16 cellular contexts compared by ENCODE assay signal in the genomic region with DNA sequence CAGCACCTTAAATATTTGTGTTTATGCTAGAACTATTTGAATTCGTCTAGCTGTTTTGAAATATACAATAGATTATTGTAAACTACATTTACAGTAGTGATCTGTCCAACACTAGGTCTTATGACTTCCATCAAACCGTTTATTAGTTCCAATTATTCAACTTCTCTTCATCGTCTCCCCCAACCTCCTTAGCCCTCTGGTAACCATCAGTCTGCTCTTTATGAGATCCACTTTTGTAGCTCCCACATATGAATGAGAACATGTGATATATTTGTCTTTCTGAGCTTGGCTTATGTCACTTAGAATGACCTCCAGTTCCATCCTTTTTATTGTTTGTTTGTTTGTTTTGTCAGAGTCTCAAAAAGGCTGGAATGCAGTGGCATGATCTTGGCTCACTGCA. TPM values are rescaled to one million over a fixed set of nuclear protein-coding genes. Genes with fewer than 3 reads are reported as not detected.
DNase-seq lines count a peak whose midpoint lies in the region; ATAC-seq, FAIRE-seq and TF ChIP-seq lines count a peak whose summit lies in the region.
"Had no signal": no experiment of that assay in that cellular context is flagged by ENCODE, and none has a peak within 500 bp of the region (broad histone marks: within the 10 kb centered on the region; RNA-seq: fewer than 3 reads in every experiment).

No MANE protein-coding gene starts in this region.

- DNase-seq in EH (ENCODE audit: low read depth), result peak; percentile 7
- peak; percentile 78 for DNase-seq in SK-MEL-5 (ENCODE audit: low read depth, low spot score)
- DNase-seq in H1 (ENCODE audit: low read depth in 1 of 2, low spot score in 2 of 2), result no peak
- no peak for DNase-seq in stimulated activated naive B cell treated with anti-CD40 and anti-IgM and Interleukin-4, amounts not matched to agents 10 μg/mL and 1 μg/mL and 100 μg/mL, for 72 hours
- no peak for DNase-seq in foreskin keratinocyte
- no peak for DNase-seq in middle frontal gyrus (ENCODE audit: extremely low spot score, low spot score)
- no peak for DNase-seq in stimulated activated CD4-positive, alpha-beta T cell treated with anti-CD3 and anti-CD28 coated beads, Interleukin-12 subunit alpha, Interleukin-12 subunit beta, amount 100 ng/mL, for 4 hours
- DNase-seq: ACHN; BE2C; Caco-2; CD8-positive, alpha-beta T cell; DND-41; GF-D8; H7 had no signal

- H3K4me1 ChIP-seq in H1 (replicated peaks in 1 of 4; ENCODE audit: control insufficient read depth in 3 of 4, insufficient read depth in 4 of 4, low read length in 3 of 4) (peaks cover 8 to 26% (median 11%) of the 10 kb centered on the region in 4 experiments), foreskin keratinocyte (peaks cover 8% of the 10 kb centered on the region)
- H3K4me1 ChIP-seq: BE2C had no signal

- no peak overlapping the region for H2AFZ ChIP-seq in H1 (ENCODE audit: low read length)

- no peak overlapping the region for H2BK15ac ChIP-seq in H1 (ENCODE audit: low read length)

- no peak overlapping the region for H3K4ac ChIP-seq in H1 (replicated peaks; ENCODE audit: insufficient read length, low read depth, low read length)

- no peak for TF ChIP-seq POLR2A in H1 (IDR thresholded peaks at IDR 0.05; ENCODE audit: control extremely low read depth in 1 of 2, low read depth in 2 of 2, low read length in 2 of 2)

- no peak for FAIRE-seq in H1 (lab: Jason Lieb, UNC)

- no peak for TF ChIP-seq RAD21 in H1 (IDR thresholded peaks at IDR 0.05 in 1 of 2, conservative IDR thresholded peaks at IDR 0.05 in 1 of 2; ENCODE audit: low read depth in 2 of 2, low read length in 2 of 2)

- peaks cover 8 to 21% of the 10 kb centered on the region in 2 donors for H3K9me3 Mint-ChIP-seq in stimulated activated naive B cell treated with anti-CD40 and anti-IgM and Interleukin-4, amounts not matched to agents 10 μg/mL and 1 μg/mL and 100 μg/mL, for 72 hours

- no peak overlapping the region for H3K56ac ChIP-seq in H1 (replicated peaks; ENCODE audit: insufficient read length, low read depth, low read length)

- in situ Hi-C loops in SK-MEL-5 (cut with HindIII; ENCODE audit: low pct_unique_long_range_greater_than_20kb, low sequenced_read_pairs), result no loop called here

- H3K23ac ChIP-seq in H1 (ENCODE audit: insufficient read length), result no peak overlapping the region

- peak overlapping the region; percentile 31; the same call in 1 of the 2 replicates for H2BK5ac ChIP-seq in H1 (ENCODE audit: low read depth, low read length)

- no peak overlapping the region; the same call in 1 of the 2 replicates for H2BK12ac ChIP-seq in H1 (ENCODE audit: low read depth, low read length)

- H2AK5ac ChIP-seq in H1 (ENCODE audit: low read depth, low read length), result no peak overlapping the region; the same call in 1 of the 2 replicates

- no peaks in the 10 kb centered on the region for H3K79me1 ChIP-seq in H1 (ENCODE audit: low read depth, low read length)

- H3K36me3 ChIP-seq in H1 (ENCODE audit: control insufficient read depth in 2 of 4, insufficient read depth in 4 of 4, low read length in 3 of 4), result peaks cover 0 to 4% (median 0%) of the 10 kb centered on the region in 4 experiments; a peak in 2 of 8 replicates
- H3K36me3 ChIP-seq: BE2C had no signal

- no peak overlapping the region for H3K4me3 Mint-ChIP-seq in stimulated activated naive B cell treated with anti-CD40 and anti-IgM and Interleukin-4, amounts not matched to agents 10 μg/mL and 1 μg/mL and 100 μg/mL, for 72 hours
- H3K4me3 Mint-ChIP-seq: CD14-positive monocyte; CD8-positive, alpha-beta T cell had no signal

- no peak overlapping the region for H3K18ac ChIP-seq in H1 (ENCODE audit: extremely low read depth, low read length)

- H3K36me3 Mint-ChIP-seq in stimulated activated naive B cell treated with anti-CD40 and anti-IgM and Interleukin-4, amounts not matched to agents 10 μg/mL and 1 μg/mL and 100 μg/mL, for 72 hours, result peaks cover 36 to 51% of the 10 kb centered on the region in 2 donors

- H2BK120ac ChIP-seq in H1 (replicated peaks; ENCODE audit: low read depth, low read length), result no peak overlapping the region

- H3K23me2 ChIP-seq in H1 (ENCODE audit: low read depth, low read length), result no peaks in the 10 kb centered on the region

- POLR2A ChIA-PET in H1 (lab: Charles Lee; ENCODE audit: partially characterized antibody), result interaction anchor here (0.6 to 1.1 kb wide), 2 partner anchors 12 to 17 kb away, joined by 3 to 4 read pairs; partner anchors contain the start of gene DMXL1

- peaks cover 46 to 81% of the 10 kb centered on the region in 2 donors for H3K4me1 Mint-ChIP-seq in stimulated activated naive B cell treated with anti-CD40 and anti-IgM and Interleukin-4, amounts not matched to agents 10 μg/mL and 1 μg/mL and 100 μg/mL, for 72 hours

- H3K27me3 ChIP-seq in H1 (replicated peaks in 1 of 4; ENCODE audit: control insufficient read depth in 3 of 4, extremely low read depth in 1 of 4, insufficient read depth in 3 of 4, low read length in 3 of 4), result no peaks in the 10 kb centered on the region
- H3K27me3 ChIP-seq in foreskin keratinocyte, result no peaks in the 10 kb centered on the region
- H3K27me3 ChIP-seq: BE2C had no signal

- H3K27me3 Mint-ChIP-seq in stimulated activated naive B cell treated with anti-CD40 and anti-IgM and Interleukin-4, amounts not matched to agents 10 μg/mL and 1 μg/mL and 100 μg/mL, for 72 hours, result no peaks in the 10 kb centered on the region
- H3K27me3 Mint-ChIP-seq: IgD-negative memory B cell had no signal

- H2BK20ac ChIP-seq in H1 (ENCODE audit: low read length), result no peak overlapping the region

- TF ChIP-seq CTCF in H1 (IDR thresholded peaks at IDR 0.05; ENCODE audit: control extremely low read depth in 1 of 3, insufficient read depth in 1 of 3, low read depth in 1 of 3, low read length in 3 of 3) (no peak), foreskin keratinocyte (conservative IDR thresholded peaks at IDR 0.05) (no peak)

- no peak overlapping the region for H3K4me3 ChIP-seq in H1 (ENCODE audit: extremely low read depth in 1 of 4, insufficient read depth in 2 of 4, low read depth in 3 of 4, low read length in 4 of 4)

- no peak overlapping the region for H4K5ac ChIP-seq in H1 (ENCODE audit: insufficient read length, low read depth, low read length)

- H3K79me2 ChIP-seq in H1 (ENCODE audit: control insufficient read depth in 1 of 2, insufficient read depth in 2 of 2, low read length in 2 of 2), result peaks cover 3 to 85% of the 10 kb centered on the region in 2 experiments; a peak in 2 of 4 replicates

- H3K14ac ChIP-seq in H1 (ENCODE audit: insufficient read length), result no peak overlapping the region

- WGBS in H1 (ENCODE audit: extremely low coverage in 1 of 2, insufficient coverage in 1 of 2, insufficient read length in 1 of 2, insufficient replicate concordance in 2 of 2, low coverage in 1 of 2, low lambda C conversion rate in 2 of 2, missing lambda C conversion rate in 1 of 2), 2 experiments, result 88% methylated on average over 3 of the region's 3 CpGs; no CpG with 5 or more reads in 1 of the 2 experiments

- H4K20me1 ChIP-seq in H1 (replicated peaks in 1 of 2; ENCODE audit: control insufficient read depth in 1 of 2, insufficient read depth in 2 of 2, low read length in 2 of 2), result no peaks in the 10 kb centered on the region

- ATAC-seq in stimulated activated naive B cell treated with anti-CD40 and anti-IgM and Interleukin-4, amounts not matched to agents 10 μg/mL and 1 μg/mL and 100 μg/mL, for 72 hours (replicated peaks), result no peak
- ATAC-seq in foreskin keratinocyte, result no peak
- ATAC-seq: CD8-positive, alpha-beta T cell had no signal

- no peak for TF ChIP-seq EP300 in H1 (IDR thresholded peaks at IDR 0.05; ENCODE audit: borderline replicate concordance in 1 of 2, low read depth in 2 of 2, low read length in 2 of 2)

- CTCF ChIA-PET in H1 (lab: Charles Lee; ENCODE audit: partially characterized antibody), result interaction anchor here (0.9 to 1.6 kb wide), 3 partner anchors 14 to 269 kb away, joined by 3 read pairs; no protein-coding TSS in a partner anchor

- H3K4me2 ChIP-seq in H1 (ENCODE audit: insufficient read depth in 1 of 2, low read depth in 2 of 2, low read length in 2 of 2), result no peak overlapping the region

- H3K9me3 ChIP-seq in H1 (ENCODE audit: insufficient read depth in 2 of 2, low read depth in 1 of 2, low read length in 1 of 2), result peaks cover 2 to 3% of the 10 kb centered on the region in 2 experiments; a peak in 1 of 4 replicates
- H3K9me3 ChIP-seq: BE2C, Caco-2 had no signal

- no peak overlapping the region for H3K9ac ChIP-seq in H1 (replicated peaks in 1 of 4; ENCODE audit: extremely low read depth in 1 of 4, low read depth in 3 of 4, low read length in 3 of 4)

- H3K27ac Mint-ChIP-seq in stimulated activated naive B cell treated with anti-CD40 and anti-IgM and Interleukin-4, amounts not matched to agents 10 μg/mL and 1 μg/mL and 100 μg/mL, for 72 hours, result peak overlapping the region; percentile 44
- H3K27ac Mint-ChIP-seq: CD8-positive, alpha-beta T cell had no signal

- H4K91ac ChIP-seq in H1 (replicated peaks; ENCODE audit: insufficient read length, low read length), result no peak overlapping the region

- no peak overlapping the region for H4K8ac ChIP-seq in H1 (ENCODE audit: extremely low read depth, insufficient read depth, low read length)

- no peak overlapping the region for H3K27ac ChIP-seq in H1 (ENCODE audit: low read depth, low read length)
- H3K27ac ChIP-seq in foreskin keratinocyte, result no peak overlapping the region

TF ChIP-seq in H1, 55 proteins besides CTCF, POLR2A, EP300 and RAD21 (continues in another document):
- no peak for TF ChIP-seq TBP (IDR thresholded peaks at IDR 0.05; ENCODE audit: low read depth, low read length)

RNA-seq across cellular contexts. Expression of gene DMXL1, which starts 11.8 kb away (rescaled TPM):
- 34.3 and 38.9 TPM in 2 replicates for total RNA-seq in SK-MEL-5 (2014; rRNA removed; shearing (Covaris generic))
- 19.4 and 24.4 TPM in 2 replicates for polyA plus RNA-seq in SK-MEL-5 (2015; cell fraction: cytosol; rRNA removed)
- 51.2 and 65.0 TPM in 2 replicates for polyA plus RNA-seq in SK-MEL-5 (2015; cell fraction: nucleus; rRNA removed)
- total RNA-seq in H1 (2021; fragmentation: NEBNext Ultra II Directional; extraction: Animal tissue kit (Norgen Biotek cat#: 25700)), result 43.9 and 44.8 TPM in 2 replicates
- polyA plus RNA-seq in H1 (2011; rRNA removed), result 7.7 and 10.1 TPM in 2 replicates
- 13.5 TPM for polyA plus RNA-seq in H1 (2011; cell fraction: cytosol; rRNA removed)
- 14.2 TPM for polyA plus RNA-seq in H1 (2011; cell fraction: nucleus; rRNA removed)
- 12.4 to 20.1 TPM (median 14.3 TPM) in 4 replicates for polyA plus RNA-seq in H1 (2012, experiment 1 of 2)
- 0.81 TPM for polyA plus RNA-seq in H1 (2012, experiment 2 of 2)
- polyA plus RNA-seq in H1 (2013, experiment 1 of 2), result 17.4 TPM
- 14.7 TPM for polyA plus RNA-seq in H1 (2013, experiment 2 of 2)
- polyA minus RNA-seq in H1 (2011; rRNA and poly(A)+ RNA removed), result 56.2 and 78.7 TPM in 2 replicates
- polyA minus RNA-seq in H1 (2011; cell fraction: cytosol; rRNA and poly(A)+ RNA removed), result 33.1 TPM
- 108 TPM for polyA minus RNA-seq in H1 (2011; cell fraction: nucleus; rRNA and poly(A)+ RNA removed)
- total RNA-seq in foreskin keratinocyte, result 9.2 and 9.4 TPM in 2 replicates
- polyA plus RNA-seq in foreskin keratinocyte, result 3.0 TPM in 2 replicates

Comparison
In these comparisons a context has a peak if more than half of its experiments do, and no peak if none do; other contexts are left out.
1. DNase-seq: peak in EH (single experiment) and SK-MEL-5 (single experiment); none in H1 (0 of 2), stimulated activated naive B cell treated with anti-CD40 and anti-IgM and Interleukin-4, amounts not matched to agents 10 μg/mL and 1 μg/mL and 100 μg/mL, for 72 hours (single experiment), foreskin keratinocyte (0 of 2), middle frontal gyrus (single experiment) and stimulated activated CD4-positive, alpha-beta T cell treated with anti-CD3 and anti-CD28 coated beads, Interleukin-12 subunit alpha, Interleukin-12 subunit beta, amount 100 ng/mL, for 4 hours (single experiment).